ENCODE assay signal across 13 cellular contexts in genomic region chr12:28759334-28759733, GRCh38.
DNase-seq lines count a peak whose midpoint lies in the region; ATAC-seq, FAIRE-seq and TF ChIP-seq lines count a peak whose summit lies in the region.
"Had no signal": no experiment of that assay in that cellular context is flagged by ENCODE, and none has a peak within 500 bp of the region (broad histone marks: within the 10 kb centered on the region; RNA-seq: fewer than 3 reads in every experiment).

No MANE protein-coding gene starts in this region.

- H3K27me3 ChIP-seq in RWPE2 (ENCODE audit: insufficient read depth, poor library complexity, severe bottlenecking) = no peaks in the 10 kb centered on the region
- H3K27me3 ChIP-seq: tibial artery had no signal

- no peak for FAIRE-seq in urothelium cell line (lab: Jason Lieb, UNC)

- TF ChIP-seq CTCF in RWPE2 (IDR thresholded peaks at IDR 0.05; ENCODE audit: poor library complexity, severe bottlenecking) (no peak), foreskin fibroblast (IDR thresholded peaks at IDR 0.05; ENCODE audit: low read depth, low read length) (no peak)

- peaks cover 0 to 12% of the 10 kb centered on the region in 2 donors for H3K9me3 Mint-ChIP-seq in stimulated activated naive CD8-positive, alpha-beta T cell treated with anti-CD3 and anti-CD28 coated beads, Interleukin-15, amount 100 ng/mL, for 72 hours
- H3K9me3 Mint-ChIP-seq: central memory CD8-positive, alpha-beta T cell had no signal

- no peaks in the 10 kb centered on the region for H3K4me1 Mint-ChIP-seq in stimulated activated naive CD8-positive, alpha-beta T cell treated with anti-CD3 and anti-CD28 coated beads, Interleukin-15, amount 100 ng/mL, for 72 hours
- H3K4me1 Mint-ChIP-seq: B cell; central memory CD8-positive, alpha-beta T cell had no signal

- no peaks in the 10 kb centered on the region for H3K27me3 Mint-ChIP-seq in stimulated activated naive CD8-positive, alpha-beta T cell treated with anti-CD3 and anti-CD28 coated beads, Interleukin-15, amount 100 ng/mL, for 72 hours
- H3K27me3 Mint-ChIP-seq: B cell; central memory CD8-positive, alpha-beta T cell had no signal

- H3K4me3 ChIP-seq in RWPE2 (ENCODE audit: severe bottlenecking) (no peak overlapping the region), foreskin fibroblast (ENCODE audit: low read depth in 1 of 2, low read length in 2 of 2) (no peak overlapping the region)
- H3K4me3 ChIP-seq: tibial artery had no signal

- no peaks in the 10 kb centered on the region for H3K9me3 ChIP-seq in RWPE2 (ENCODE audit: severe bottlenecking)
- H3K9me3 ChIP-seq: tibial artery had no signal

- DNase-seq in stimulated activated naive CD8-positive, alpha-beta T cell treated with anti-CD3 and anti-CD28 coated beads, Interleukin-15, Interleukin-2, amounts not matched to agents 100 U/mL and 50 U/mL, for 24 hours = no peak
- DNase-seq in stimulated activated naive CD8-positive, alpha-beta T cell treated with anti-CD3 and anti-CD28 coated beads, Interleukin-15, amount 100 ng/mL, for 72 hours = no peak
- no peak for DNase-seq in RWPE2 (ENCODE audit: low spot score)
- DNase-seq in foreskin fibroblast = peak; percentile 29 to 79
- peak; percentile 44 for DNase-seq in urothelium cell line (ENCODE audit: low spot score)
- no peak for DNase-seq in NCI-H1417 treated with DMSO at 0.1 percent for 48 hours (lab: John Stamatoyannopoulos, UW)
- DNase-seq: GDM1, NCI-H2029 treated with DMSO at 0.1 percent for 48 hours, tibial artery had no signal

- H3K4me1 ChIP-seq in RWPE2 (ENCODE audit: insufficient read depth, poor library complexity, severe bottlenecking) = no peaks in the 10 kb centered on the region
- H3K4me1 ChIP-seq: tibial artery had no signal

- no peak overlapping the region for H3K4me3 Mint-ChIP-seq in stimulated activated naive CD8-positive, alpha-beta T cell treated with anti-CD3 and anti-CD28 coated beads, Interleukin-15, amount 100 ng/mL, for 72 hours
- H3K4me3 Mint-ChIP-seq: B cell; central memory CD8-positive, alpha-beta T cell had no signal

- peak; percentile 57 for ATAC-seq in stimulated activated naive CD8-positive, alpha-beta T cell treated with anti-CD3 and anti-CD28 coated beads, Interleukin-15, Interleukin-2, amounts not matched to agents 100 U/mL and 50 U/mL, for 24 hours
- no peak for ATAC-seq in stimulated activated naive CD8-positive, alpha-beta T cell treated with anti-CD3 and anti-CD28 coated beads, Interleukin-15, amount 100 ng/mL, for 72 hours
- peak; percentile 31; the same call in 1 of the 3 replicates for ATAC-seq in RWPE2 (ENCODE audit: low read depth)
- ATAC-seq in HG03469 (IDR thresholded peaks at IDR 0.05; ENCODE audit: unreplicated experiment) = no peak
- ATAC-seq in GM18909 (IDR thresholded peaks at IDR 0.05; ENCODE audit: poor library complexity, unreplicated experiment) = no peak

- no peaks in the 10 kb centered on the region for H3K36me3 ChIP-seq in RWPE2 (ENCODE audit: low read depth)
- H3K36me3 ChIP-seq: tibial artery had no signal

- no peak overlapping the region for H3K27ac Mint-ChIP-seq in stimulated activated naive CD8-positive, alpha-beta T cell treated with anti-CD3 and anti-CD28 coated beads, Interleukin-15, amount 100 ng/mL, for 72 hours
- H3K27ac Mint-ChIP-seq: B cell had no signal

- H3K27ac ChIP-seq in RWPE2 (ENCODE audit: poor library complexity, severe bottlenecking) = no peak overlapping the region
- H3K27ac ChIP-seq: tibial artery had no signal

Comparison
In these comparisons a context has a peak if more than half of its experiments do, and no peak if none do; other contexts are left out.
1. ATAC-seq: peak in stimulated activated naive CD8-positive, alpha-beta T cell treated with anti-CD3 and anti-CD28 coated beads, Interleukin-15, Interleukin-2, amounts not matched to agents 100 U/mL and 50 U/mL, for 24 hours (single experiment) and RWPE2 (single experiment); none in stimulated activated naive CD8-positive, alpha-beta T cell treated with anti-CD3 and anti-CD28 coated beads, Interleukin-15, amount 100 ng/mL, for 72 hours (single experiment), HG03469 (single experiment) and GM18909 (single experiment).
2. DNase-seq: peak in foreskin fibroblast (2 of 2) and urothelium cell line (single experiment); none in stimulated activated naive CD8-positive, alpha-beta T cell treated with anti-CD3 and anti-CD28 coated beads, Interleukin-15, Interleukin-2, amounts not matched to agents 100 U/mL and 50 U/mL, for 24 hours (single experiment), stimulated activated naive CD8-positive, alpha-beta T cell treated with anti-CD3 and anti-CD28 coated beads, Interleukin-15, amount 100 ng/mL, for 72 hours (0 of 2), RWPE2 (single experiment) and NCI-H1417 treated with DMSO at 0.1 percent for 48 hours (single experiment).